8 cellular contexts compared by ENCODE assay signal in the genomic region with DNA sequence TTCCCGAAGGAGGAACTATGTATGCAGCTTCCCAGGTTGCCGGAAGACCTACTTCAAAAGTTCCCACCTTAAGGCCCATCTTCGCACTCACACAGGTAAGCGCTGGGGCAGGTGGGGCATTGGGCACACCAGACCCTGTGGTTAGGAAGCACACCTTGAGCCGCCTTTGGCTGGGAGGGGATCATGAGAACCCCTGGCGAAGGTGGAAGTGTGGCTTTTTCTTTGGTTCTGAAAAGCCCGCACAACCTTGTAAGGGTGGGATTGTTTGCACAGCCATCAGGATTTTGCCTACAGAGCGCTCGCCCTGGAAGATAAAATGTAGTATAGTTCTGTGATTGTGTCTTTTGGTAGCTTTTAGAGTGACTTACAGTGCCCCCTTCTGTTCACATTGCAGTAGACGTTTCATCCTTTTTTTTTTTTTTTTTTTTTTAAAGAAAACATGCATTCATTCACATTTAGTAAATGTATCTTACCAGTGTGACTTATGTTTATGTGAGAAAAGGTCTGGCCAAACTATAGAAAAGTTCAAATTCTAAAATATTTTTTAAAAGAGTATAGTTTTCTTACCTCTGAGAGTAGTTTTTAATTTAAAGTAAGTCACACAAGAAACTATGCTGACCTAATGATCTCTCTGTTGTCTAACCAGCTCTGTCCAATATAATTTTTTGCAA. TPM values are rescaled to one million over a fixed set of nuclear protein-coding genes. Genes with fewer than 3 reads are reported as not detected.
DNase-seq lines count a peak whose midpoint lies in the region; ATAC-seq, FAIRE-seq and TF ChIP-seq lines count a peak whose summit lies in the region.

No MANE protein-coding gene starts in this region.

- no peak overlapping the region for H3K27ac Mint-ChIP-seq in neural crest cell (ENCODE audit: unreplicated experiment)

- no peaks in the 10 kb centered on the region for H3K9me3 Mint-ChIP-seq in neural crest cell

- H3K4me1 Mint-ChIP-seq in neural crest cell: peaks cover 4% of the 10 kb centered on the region

- DNase-seq in D341Med (ENCODE audit: low spot score) (peak; percentile 49), HT-29 (ENCODE audit: low spot score) (peak; percentile 57), RCC 7860 (ENCODE audit: low spot score) (peak; percentile 50), epithelial cell of esophagus (ENCODE audit: low read depth) (peak; percentile 60), neural crest cell (ENCODE audit: low read depth, low spot score) (no peak)
- DNase-seq in stimulated activated naive CD4-positive, alpha-beta T cell treated with Interleukin-2 at 50 U/mL for 16 hours (lab: John Stamatoyannopoulos, UW): no peak

- ATAC-seq in GM19452 (IDR thresholded peaks at IDR 0.05; ENCODE audit: unreplicated experiment) (no peak), GM19463 (IDR thresholded peaks at IDR 0.05; ENCODE audit: unreplicated experiment) (no peak)

- H3K4me3 Mint-ChIP-seq in neural crest cell: peak overlapping the region; percentile 49

- TF ChIP-seq CTCF in epithelial cell of esophagus (IDR thresholded peaks at IDR 0.05; ENCODE audit: insufficient read depth, low read depth, low read length, missing control alignments): peak; percentile 60
- peak; percentile 81 for TF ChIP-seq CTCF in neural crest cell (conservative IDR thresholded peaks at IDR 0.05)

- no peak overlapping the region for H3K4me3 ChIP-seq in epithelial cell of esophagus (ENCODE audit: low read length)

- peak; percentile 71 for FAIRE-seq in RCC 7860 (lab: Jason Lieb, UNC)

- H3K36me3 Mint-ChIP-seq in neural crest cell (ENCODE audit: low read depth): peaks cover 10% of the 10 kb centered on the region

- no peaks in the 10 kb centered on the region for H3K27me3 Mint-ChIP-seq in neural crest cell (ENCODE audit: low read depth)

RNA-seq across cellular contexts. Expression of a gene that starts 5.3 kb away (rescaled TPM):
- 8.5 and 13.8 TPM in 2 replicates for total RNA-seq in HT-29 (2014; rRNA removed; shearing (Covaris generic))
- 8.2 and 8.5 TPM in 2 replicates for total RNA-seq in neural crest cell

RNA-seq across cellular contexts. Expression of a gene that starts 31.6 kb away (rescaled TPM):
- total RNA-seq in HT-29 (2014; rRNA removed; shearing (Covaris generic)): not detected in 2 replicates
- total RNA-seq in neural crest cell: not detected in 2 replicates

Comparison
In these comparisons a context has a peak if more than half of its experiments do, and no peak if none do; other contexts are left out.
1. DNase-seq: peak in D341Med (single experiment), HT-29 (single experiment), RCC 7860 (single experiment) and epithelial cell of esophagus (single experiment); none in neural crest cell (single experiment) and stimulated activated naive CD4-positive, alpha-beta T cell treated with Interleukin-2 at 50 U/mL for 16 hours (single experiment).